29 cellular contexts compared by ENCODE assay signal in genomic region chr18:52136532-52136931, GRCh38.
"Had no signal": no experiment of that assay in that cellular context is flagged by ENCODE, and none has a peak within 500 bp of the region (broad histone marks: within the 10 kb centered on the region; RNA-seq: fewer than 3 reads in every experiment).

No MANE protein-coding gene starts in this region.

- H3K4me1 Mint-ChIP-seq: stimulated activated effector memory CD8-positive, alpha-beta T cell treated with anti-CD3 and anti-CD28 coated beads, Interleukin-12 subunit alpha, Interleukin-12 subunit beta, amount 100 ng/mL, for 72 hours; stimulated activated naive B cell treated with anti-CD40 and anti-IgM and Interleukin-4, amounts not matched to agents 10 μg/mL and 1 μg/mL and 100 μg/mL, for 72 hours; stimulated activated naive CD8-positive, alpha-beta T cell treated with anti-CD3 and anti-CD28 coated beads, Interleukin-15, amount 100 ng/mL, for 72 hours had no signal

- H3K4me3 ChIP-seq: stomach, suprapubic skin, testis, thoracic aorta, thyroid gland, tibial artery, tibial nerve, transverse colon, upper lobe of left lung, upper lobe of right lung, uterus, vagina had no signal

- ATAC-seq: stimulated activated effector memory CD8-positive, alpha-beta T cell treated with anti-CD3 and anti-CD28 coated beads, Interleukin-12 subunit alpha, Interleukin-12 subunit beta, amount 100 ng/mL, for 72 hours; stimulated activated memory B cell treated with anti-CD40 and anti-IgM and Interleukin-4, amounts not matched to agents 10 μg/mL and 1 μg/mL and 100 μg/mL, for 72 hours; stimulated activated naive B cell treated with anti-CD40 and anti-IgM and Interleukin-4, amounts not matched to agents 10 μg/mL and 1 μg/mL and 100 μg/mL, for 72 hours; stimulated activated naive CD8-positive, alpha-beta T cell treated with anti-CD3 and anti-CD28 coated beads, Interleukin-15, amount 100 ng/mL, for 72 hours; stimulated activated naive CD8-positive, alpha-beta T cell treated with anti-CD3 and anti-CD28 coated beads, Interleukin-15, Interleukin-2, amounts not matched to agents 100 U/mL and 50 U/mL, for 24 hours; upper lobe of right lung had no signal

- H3K36me3 ChIP-seq: stomach, suprapubic skin, thoracic aorta, thyroid gland, tibial artery, tibial nerve, transverse colon, upper lobe of left lung, upper lobe of right lung, uterus, vagina had no signal

- DNase-seq: stimulated activated CD4-positive, alpha-beta T cell treated with anti-CD3 and anti-CD28 coated beads, Interleukin-2, amount 100 ng/mL, for 48 hours; stimulated activated CD4-positive, alpha-beta T cell treated with anti-CD3 and anti-CD28 coated beads, Interleukin-4, amount 100 ng/mL, for 1 hour; stimulated activated CD4-positive, alpha-beta T cell treated with anti-CD3 and anti-CD28 coated beads, Interleukin-4, amount 100 ng/mL, for 24 hours; stimulated activated CD4-positive, alpha-beta T cell treated with anti-CD3 and anti-CD28 coated beads, Interleukin-4, amount 100 ng/mL, for 4 hours; stimulated activated CD8-positive, alpha-beta memory T cell treated with anti-CD3 and anti-CD28 coated beads, Interleukin-4, amount 100 ng/mL, for 48 hours; stimulated activated naive B cell treated with anti-CD40 and anti-IgM and Interleukin-4, amounts not matched to agents 10 μg/mL and 1 μg/mL and 100 μg/mL, for 72 hours; stimulated activated naive CD4-positive, alpha-beta T cell; stimulated activated naive CD4-positive, alpha-beta T cell treated with Interleukin-2 at 50 U/mL for 16 hours; stimulated activated naive CD8-positive, alpha-beta T cell treated with anti-CD3 and anti-CD28 coated beads, Interleukin-15, amount 100 ng/mL, for 72 hours; stimulated activated naive CD8-positive, alpha-beta T cell treated with anti-CD3 and anti-CD28 coated beads, Interleukin-15, Interleukin-2, amounts not matched to agents 100 U/mL and 50 U/mL, for 24 hours; stomach; substantia nigra; testis; thyroid gland; tibial artery; transverse colon; trophoblast cell; upper lobe of left lung; upper lobe of right lung; uterus had no signal

- H3K27me3 Mint-ChIP-seq: stimulated activated memory B cell treated with anti-CD40 and anti-IgM and Interleukin-4, amounts not matched to agents 10 μg/mL and 1 μg/mL and 100 μg/mL, for 72 hours; stimulated activated naive B cell treated with anti-CD40 and anti-IgM and Interleukin-4, amounts not matched to agents 10 μg/mL and 1 μg/mL and 100 μg/mL, for 72 hours; stimulated activated naive CD8-positive, alpha-beta T cell treated with anti-CD3 and anti-CD28 coated beads, Interleukin-15, amount 100 ng/mL, for 72 hours; stimulated activated naive CD8-positive, alpha-beta T cell treated with anti-CD3 and anti-CD28 coated beads, Interleukin-15, Interleukin-2, amounts not matched to agents 100 ng/mL and 50 ng/mL, for 24 hours; type B pancreatic cell had no signal

- H3K27ac ChIP-seq: stomach, suprapubic skin, testis, thoracic aorta, thyroid gland, tibial artery, tibial nerve, transverse colon, upper lobe of left lung, upper lobe of right lung, uterus, vagina had no signal

- H3K4me3 Mint-ChIP-seq: stimulated activated effector memory CD8-positive, alpha-beta T cell treated with anti-CD3 and anti-CD28 coated beads, Interleukin-12 subunit alpha, Interleukin-12 subunit beta, amount 100 ng/mL, for 72 hours; stimulated activated memory B cell treated with anti-CD40 and anti-IgM and Interleukin-4, amounts not matched to agents 10 μg/mL and 1 μg/mL and 100 μg/mL, for 72 hours; stimulated activated naive B cell treated with anti-CD40 and anti-IgM and Interleukin-4, amounts not matched to agents 10 μg/mL and 1 μg/mL and 100 μg/mL, for 72 hours; stimulated activated naive CD8-positive, alpha-beta T cell treated with anti-CD3 and anti-CD28 coated beads, Interleukin-15, amount 100 ng/mL, for 72 hours; stimulated activated naive CD8-positive, alpha-beta T cell treated with anti-CD3 and anti-CD28 coated beads, Interleukin-15, Interleukin-2, amounts not matched to agents 100 ng/mL and 50 ng/mL, for 24 hours; type B pancreatic cell had no signal

- H3K27me3 ChIP-seq: stomach, suprapubic skin, testis, thyroid gland, tibial artery, tibial nerve, transverse colon, upper lobe of left lung, upper lobe of right lung, uterus, vagina had no signal

- H3K36me3 Mint-ChIP-seq: stimulated activated effector memory CD8-positive, alpha-beta T cell treated with anti-CD3 and anti-CD28 coated beads, Interleukin-12 subunit alpha, Interleukin-12 subunit beta, amount 100 ng/mL, for 72 hours; stimulated activated memory B cell treated with anti-CD40 and anti-IgM and Interleukin-4, amounts not matched to agents 10 μg/mL and 1 μg/mL and 100 μg/mL, for 72 hours; stimulated activated naive B cell treated with anti-CD40 and anti-IgM and Interleukin-4, amounts not matched to agents 10 μg/mL and 1 μg/mL and 100 μg/mL, for 72 hours; type B pancreatic cell had no signal

- H3K4me1 ChIP-seq: stomach, suprapubic skin, testis, thyroid gland, tibial artery, tibial nerve, transverse colon, upper lobe of left lung, upper lobe of right lung, uterus, vagina had no signal

- H3K9me3 ChIP-seq: testis, thoracic aorta, thyroid gland, uterus, vagina had no signal

- FAIRE-seq: urothelium cell line had no signal

- H3K27ac Mint-ChIP-seq: stimulated activated effector memory CD8-positive, alpha-beta T cell treated with anti-CD3 and anti-CD28 coated beads, Interleukin-12 subunit alpha, Interleukin-12 subunit beta, amount 100 ng/mL, for 72 hours; stimulated activated memory B cell treated with anti-CD40 and anti-IgM and Interleukin-4, amounts not matched to agents 10 μg/mL and 1 μg/mL and 100 μg/mL, for 72 hours; stimulated activated naive B cell treated with anti-CD40 and anti-IgM and Interleukin-4, amounts not matched to agents 10 μg/mL and 1 μg/mL and 100 μg/mL, for 72 hours; stimulated activated naive CD8-positive, alpha-beta T cell treated with anti-CD3 and anti-CD28 coated beads, Interleukin-15, Interleukin-2, amounts not matched to agents 100 ng/mL and 50 ng/mL, for 24 hours; type B pancreatic cell had no signal
